9 cellular contexts compared by ENCODE assay signal in the genomic region with DNA sequence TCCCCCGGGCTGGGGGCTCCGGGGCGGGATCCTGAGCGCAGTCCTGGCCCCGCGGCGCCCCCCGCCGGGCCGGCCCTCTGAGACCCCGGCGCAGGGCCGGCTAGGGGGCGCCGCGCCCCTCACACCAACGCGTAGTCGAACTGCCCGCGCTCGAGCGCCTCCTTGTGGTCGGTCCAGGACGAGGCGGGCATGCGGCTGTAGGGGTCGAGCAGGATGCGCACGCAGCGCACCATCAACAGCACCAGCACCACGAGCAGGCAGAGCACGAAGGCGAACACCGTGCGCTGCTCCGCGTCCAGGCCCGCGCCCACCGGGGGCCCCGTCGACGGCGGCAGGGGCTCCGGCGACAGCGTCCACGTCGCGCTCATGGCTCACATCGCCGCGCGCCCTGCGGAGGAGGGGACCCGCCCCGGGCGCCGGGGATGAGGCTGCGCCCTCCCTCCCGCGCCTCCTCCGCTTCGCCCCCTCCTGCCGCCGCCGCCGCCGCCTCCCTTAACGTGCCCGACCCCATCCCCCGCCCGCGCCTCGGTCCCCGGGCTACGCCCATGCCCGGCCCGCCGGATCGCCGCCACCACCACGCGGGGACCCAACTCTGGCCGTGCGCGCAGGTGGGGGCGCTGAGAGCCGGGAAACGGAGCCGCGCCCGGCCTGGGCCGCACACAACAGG. TPM values are rescaled to one million over a fixed set of nuclear protein-coding genes. Genes with fewer than 3 reads are reported as not detected.
DNase-seq lines count a peak whose midpoint lies in the region; ATAC-seq and TF ChIP-seq lines count a peak whose summit lies in the region.
"Had no signal": no experiment of that assay in that cellular context is flagged by ENCODE, and none has a peak within 500 bp of the region (broad histone marks: within the 10 kb centered on the region; RNA-seq: fewer than 3 reads in every experiment).

No MANE protein-coding gene starts in this region.

- H3K27me3 Mint-ChIP-seq in progenitor cell of endocrine pancreas: no peaks in the 10 kb centered on the region

- peak overlapping the region; percentile 85 for H3K4me3 Mint-ChIP-seq in progenitor cell of endocrine pancreas (ENCODE audit: low read depth)

- peaks cover 6% of the 10 kb centered on the region for H3K27me3 ChIP-seq in SJSA1 (replicated peaks)

- peaks cover 5% of the 10 kb centered on the region for H3K9me3 ChIP-seq in SJSA1 (replicated peaks)

- H3K36me3 ChIP-seq in SJSA1: peaks cover 28% of the 10 kb centered on the region
- no peaks in the 10 kb centered on the region for H3K36me3 ChIP-seq in urinary bladder (ENCODE audit: insufficient read depth)

- H3K36me3 Mint-ChIP-seq in progenitor cell of endocrine pancreas (ENCODE audit: insufficient read depth): peaks cover 4% of the 10 kb centered on the region

- H3K27ac Mint-ChIP-seq in progenitor cell of endocrine pancreas: peak overlapping the region; percentile 95

- H3K4me1 Mint-ChIP-seq in progenitor cell of endocrine pancreas (ENCODE audit: low read depth): peaks cover 9% of the 10 kb centered on the region

- peak; percentile 91 for DNase-seq in Daoy (ENCODE audit: low read depth)
- peak; percentile 54 for DNase-seq in LHCN-M2 (ENCODE audit: low read depth)
- DNase-seq in SJSA1 (ENCODE audit: low read depth in 1 of 2, low spot score in 2 of 2): peak; percentile 48 to 81
- peak; percentile 79 for DNase-seq in activated gamma-delta T cell treated with Interleukin-2 at 50 U/mL for 16 hours
- DNase-seq in head of caudate nucleus: peak in 38 of 42 donors; percentile 51 to 86 (median 73)
- DNase-seq in progenitor cell of endocrine pancreas (ENCODE audit: low spot score, unreplicated experiment): peak; percentile 92

- peak; percentile 98 for TF ChIP-seq CTCF in progenitor cell of endocrine pancreas (IDR thresholded peaks at IDR 0.05; ENCODE audit: unreplicated experiment)

- H3K9me3 Mint-ChIP-seq in progenitor cell of endocrine pancreas (ENCODE audit: low read depth): no peaks in the 10 kb centered on the region

- intact Hi-C loops in head of caudate nucleus (cut with DNase I): no loop called here

- WGBS in urinary bladder: under 1% methylated on average over 94 of the region's 95 CpGs

- no peak overlapping the region for H3K27ac ChIP-seq in SJSA1
- H3K27ac ChIP-seq in urinary bladder (ENCODE audit: low read depth): no peak overlapping the region
- H3K27ac ChIP-seq: epithelial cell of prostate had no signal

- H3K4me1 ChIP-seq in SJSA1 (replicated peaks): peaks cover 53% of the 10 kb centered on the region
- H3K4me1 ChIP-seq in urinary bladder (ENCODE audit: insufficient read depth): no peaks in the 10 kb centered on the region

- ATAC-seq in GM21515 (IDR thresholded peaks at IDR 0.05; ENCODE audit: unreplicated experiment): no peak

- H3K4me3 ChIP-seq in SJSA1: peak overlapping the region; percentile 24
- H3K4me3 ChIP-seq in urinary bladder (ENCODE audit: low read depth, low read length): peak overlapping the region; percentile 51

RNA-seq across cellular contexts. Expression of a gene that starts 0.6 kb away (rescaled TPM):
- 1.2 and 3.8 TPM in 2 replicates for total RNA-seq in Daoy (2014; rRNA removed; shearing (Covaris generic))
- total RNA-seq in LHCN-M2 (2014; rRNA removed): 1.6 and 3.2 TPM in 2 replicates
- 5.4 TPM for polyA plus RNA-seq in LHCN-M2 (2012)
- not detected in 2 replicates for total RNA-seq in SJSA1 (2014; rRNA removed; shearing (Covaris generic))
- total RNA-seq in progenitor cell of endocrine pancreas: 97.9 and 114 TPM in 2 replicates
- total RNA-seq in urinary bladder: 0.63 TPM
- polyA plus RNA-seq in urinary bladder: 22.1 TPM

RNA-seq across cellular contexts. Expression of a gene that starts 5.2 kb away (rescaled TPM):
- 33.4 and 33.7 TPM in 2 replicates for total RNA-seq in Daoy (2014; rRNA removed; shearing (Covaris generic))
- total RNA-seq in LHCN-M2 (2014; rRNA removed) (25.5 and 28.8 TPM in 2 replicates), progenitor cell of endocrine pancreas (9.9 and 10.8 TPM in 2 replicates), urinary bladder (6.8 TPM)
- polyA plus RNA-seq in LHCN-M2 (2012): 25.5 TPM
- total RNA-seq in SJSA1 (2014; rRNA removed; shearing (Covaris generic)): 26.6 and 27.8 TPM in 2 replicates
- polyA plus RNA-seq in urinary bladder: 55.6 TPM

RNA-seq across cellular contexts. Expression of a gene that starts 10.7 kb away (rescaled TPM):
- 7.1 TPM in 1 of 2 replicates, not detected in the other for total RNA-seq in Daoy (2014; rRNA removed; shearing (Covaris generic))
- total RNA-seq in LHCN-M2 (2014; rRNA removed): 1.9 and 3.5 TPM in 2 replicates
- polyA plus RNA-seq in LHCN-M2 (2012): 1.7 TPM
- total RNA-seq in SJSA1 (2014; rRNA removed; shearing (Covaris generic)): not detected in 2 replicates
- total RNA-seq in progenitor cell of endocrine pancreas: 0.67 and 1.1 TPM in 2 replicates
- not detected for total RNA-seq in urinary bladder
- 2.6 TPM for polyA plus RNA-seq in urinary bladder

RNA-seq across cellular contexts. Expression of a gene that starts 18.2 kb away (rescaled TPM):
- total RNA-seq in Daoy (2014; rRNA removed; shearing (Covaris generic)): 74.5 and 105 TPM in 2 replicates
- 49.0 and 50.5 TPM in 2 replicates for total RNA-seq in LHCN-M2 (2014; rRNA removed)
- polyA plus RNA-seq in LHCN-M2 (2012): 39.0 TPM
- 49.6 and 65.3 TPM in 2 replicates for total RNA-seq in SJSA1 (2014; rRNA removed; shearing (Covaris generic))
- 75.0 and 75.2 TPM in 2 replicates for total RNA-seq in progenitor cell of endocrine pancreas
- total RNA-seq in urinary bladder: 31.2 TPM
- 60.2 TPM for polyA plus RNA-seq in urinary bladder

RNA-seq across cellular contexts. Expression of a gene that starts 21.6 kb away (rescaled TPM):
- 8.4 and 8.8 TPM in 2 replicates for total RNA-seq in Daoy (2014; rRNA removed; shearing (Covaris generic))
- total RNA-seq in LHCN-M2 (2014; rRNA removed) (9.8 and 13.0 TPM in 2 replicates), progenitor cell of endocrine pancreas (50.7 and 53.5 TPM in 2 replicates), urinary bladder (9.8 TPM)
- 17.2 TPM for polyA plus RNA-seq in LHCN-M2 (2012)
- 3.2 and 9.7 TPM in 2 replicates for total RNA-seq in SJSA1 (2014; rRNA removed; shearing (Covaris generic))
- polyA plus RNA-seq in urinary bladder: 31.0 TPM

Comparison
In these comparisons a context has a peak if more than half of its experiments do, and no peak if none do; other contexts are left out.
1. RNA of a gene that starts 0.6 kb away (total RNA-seq): 97.9 to 114 TPM in progenitor cell of endocrine pancreas; 1.2 to 3.8 TPM in Daoy, 1.6 to 3.2 TPM in LHCN-M2, 0.63 TPM in urinary bladder (single experiment) and not detected in SJSA1; every median in the first group is over 10 times any median in the second.
2. Peak in every context shown above with its lines, with median percentiles within 50 percentile points of each other: DNase-seq.